Comparison of ENCODE assay signal across 13 cellular contexts in the genomic region with DNA sequence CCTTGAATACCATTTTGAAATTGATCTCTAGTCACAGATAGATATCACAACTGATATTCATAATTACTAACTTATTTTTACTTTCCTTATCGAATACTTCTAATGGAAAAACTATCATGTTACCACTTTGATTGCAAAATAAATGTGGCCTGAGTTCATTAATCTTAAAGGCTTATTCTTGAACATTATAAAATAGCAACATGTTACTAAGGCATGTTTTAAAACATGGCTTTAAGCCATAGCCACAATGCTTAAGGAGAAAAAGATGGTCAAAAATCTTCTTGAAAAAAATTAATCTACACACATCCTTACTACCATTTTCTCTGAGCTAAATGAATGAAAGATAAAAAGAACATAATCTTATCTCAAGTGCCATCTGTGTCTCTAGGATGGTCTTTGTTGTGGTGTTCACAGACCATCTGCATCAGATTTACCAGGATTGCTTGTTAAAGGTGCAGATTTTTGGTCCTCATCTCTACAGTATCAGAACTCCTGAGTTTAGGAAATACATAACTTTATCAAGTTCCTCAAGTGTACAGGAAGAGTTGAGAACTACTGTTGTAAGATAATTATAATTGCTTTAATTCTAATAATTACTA.
"Had no signal": no experiment of that assay in that cellular context is flagged by ENCODE, and none has a peak within 500 bp of the region (broad histone marks: within the 10 kb centered on the region; RNA-seq: fewer than 3 reads in every experiment).

No MANE protein-coding gene starts in this region.

- H3K36me3 ChIP-seq: left lung, sigmoid colon, spleen had no signal

- H3K4me3 ChIP-seq: hepatocyte, left lung, sigmoid colon, spleen had no signal

- H3K9me3 ChIP-seq: left lung, sigmoid colon, spleen had no signal

- DNase-seq: activated CD4-positive, alpha-beta T cell treated with anti-CD3 and anti-CD28 coated beads, Interleukin-2, amount 50 U/mL, for 1 hour; activated naive CD4-positive, alpha-beta T cell treated with Interleukin-2 at 50 U/mL for 16 hours; anterior cingulate cortex; cortex of kidney; effector CD4-positive, alpha-beta T cell; kidney; left lung; sigmoid colon; spleen; stimulated activated naive CD8-positive, alpha-beta T cell treated with anti-CD3 and anti-CD28 coated beads, Interleukin-15, amount 100 ng/mL, for 72 hours; T-helper 9 cell had no signal

- H3K4me1 ChIP-seq: left lung, parathyroid adenoma had no signal

- H3K27ac ChIP-seq: hepatocyte, left lung, parathyroid adenoma, sigmoid colon, spleen had no signal
